19 cellular contexts compared by ENCODE assay signal in genomic region chr15:77406846-77407245, GRCh38.
"Had no signal": no experiment of that assay in that cellular context is flagged by ENCODE, and none has a peak within 500 bp of the region (broad histone marks: within the 10 kb centered on the region; RNA-seq: fewer than 3 reads in every experiment).

No MANE protein-coding gene starts in this region.

- H3K27me3 ChIP-seq: dorsolateral prefrontal cortex, esophagus muscularis mucosa, gastrocnemius medialis, heart right ventricle, neutrophil, right lobe of liver, tibial artery, upper lobe of left lung, uterus had no signal

- H3K4me3 ChIP-seq: dorsolateral prefrontal cortex, esophagus muscularis mucosa, gastrocnemius medialis, heart right ventricle, psoas muscle, right lobe of liver, tibial artery, upper lobe of left lung, uterus had no signal

- H3K9me3 ChIP-seq: esophagus muscularis mucosa, gastrocnemius medialis, neutrophil, psoas muscle, right lobe of liver, tibial artery, upper lobe of left lung, uterus had no signal

- H3K36me3 ChIP-seq: esophagus muscularis mucosa, gastrocnemius medialis, heart right ventricle, neutrophil, right lobe of liver, tibial artery, upper lobe of left lung, uterus had no signal

- H3K4me1 ChIP-seq: right lobe of liver, uterus had no signal

- ATAC-seq: gastrocnemius medialis; heart right ventricle; naive thymus-derived CD8-positive, alpha-beta T cell; psoas muscle; right lobe of liver; stimulated activated effector memory CD8-positive, alpha-beta T cell treated with anti-CD3 and anti-CD28 coated beads, Interleukin-12 subunit alpha, Interleukin-12 subunit beta, amount 100 ng/mL, for 72 hours had no signal

- DNase-seq: dorsolateral prefrontal cortex; effector CD8-positive, alpha-beta T cell; gastrocnemius medialis; heart right ventricle; hypothalamus; kidney glomerular epithelial cell; naive thymus-derived CD8-positive, alpha-beta T cell; psoas muscle; retina; right lobe of liver; stimulated activated CD4-positive, alpha-beta T cell treated with anti-CD3 and anti-CD28 coated beads, Interleukin-4, amount 100 ng/mL, for 1 hour; stimulated activated CD8-positive, alpha-beta memory T cell treated with anti-CD3 and anti-CD28 coated beads, Interleukin-4, amount 100 ng/mL, for 48 hours; tibial artery; upper lobe of left lung; uterus had no signal

- H3K4me3 Mint-ChIP-seq: naive thymus-derived CD8-positive, alpha-beta T cell; stimulated activated effector memory CD8-positive, alpha-beta T cell treated with anti-CD3 and anti-CD28 coated beads, Interleukin-12 subunit alpha, Interleukin-12 subunit beta, amount 100 ng/mL, for 72 hours; stimulated activated naive CD8-positive, alpha-beta T cell treated with anti-CD3 and anti-CD28 coated beads, Interleukin-15, Interleukin-2, amounts not matched to agents 100 ng/mL and 50 ng/mL, for 24 hours had no signal

- H3K27ac ChIP-seq: dorsolateral prefrontal cortex, esophagus muscularis mucosa, gastrocnemius medialis, heart right ventricle, neutrophil, psoas muscle, right lobe of liver, tibial artery, upper lobe of left lung, uterus had no signal

- H3K27me3 Mint-ChIP-seq: naive thymus-derived CD8-positive, alpha-beta T cell; stimulated activated naive CD8-positive, alpha-beta T cell treated with anti-CD3 and anti-CD28 coated beads, Interleukin-15, Interleukin-2, amounts not matched to agents 100 ng/mL and 50 ng/mL, for 24 hours had no signal

- H3K36me3 Mint-ChIP-seq: naive thymus-derived CD8-positive, alpha-beta T cell; stimulated activated effector memory CD8-positive, alpha-beta T cell treated with anti-CD3 and anti-CD28 coated beads, Interleukin-12 subunit alpha, Interleukin-12 subunit beta, amount 100 ng/mL, for 72 hours had no signal

- H3K9me3 Mint-ChIP-seq: naive thymus-derived CD8-positive, alpha-beta T cell; stimulated activated effector memory CD8-positive, alpha-beta T cell treated with anti-CD3 and anti-CD28 coated beads, Interleukin-12 subunit alpha, Interleukin-12 subunit beta, amount 100 ng/mL, for 72 hours; stimulated activated naive CD8-positive, alpha-beta T cell treated with anti-CD3 and anti-CD28 coated beads, Interleukin-15, Interleukin-2, amounts not matched to agents 100 ng/mL and 50 ng/mL, for 24 hours had no signal

- H3K27ac Mint-ChIP-seq: stimulated activated effector memory CD8-positive, alpha-beta T cell treated with anti-CD3 and anti-CD28 coated beads, Interleukin-12 subunit alpha, Interleukin-12 subunit beta, amount 100 ng/mL, for 72 hours; stimulated activated naive CD8-positive, alpha-beta T cell treated with anti-CD3 and anti-CD28 coated beads, Interleukin-15, Interleukin-2, amounts not matched to agents 100 ng/mL and 50 ng/mL, for 24 hours had no signal
